ENCODE assay signal across 16 cellular contexts in genomic region chr2:218081695-218082094, GRCh38. TPM values are rescaled to one million over a fixed set of nuclear protein-coding genes. Genes with fewer than 3 reads are reported as not detected.
DNase-seq lines count a peak whose midpoint lies in the region; ATAC-seq and TF ChIP-seq lines count a peak whose summit lies in the region.
"Had no signal": no experiment of that assay in that cellular context is flagged by ENCODE, and none has a peak within 500 bp of the region (broad histone marks: within the 10 kb centered on the region; RNA-seq: fewer than 3 reads in every experiment).

No MANE protein-coding gene starts in this region.

- CTCF ChIA-PET in activated CD4-positive, alpha-beta memory T cell treated with anti-CD3 and anti-CD28 coated beads for 36 hours (lab: Charles Lee): interaction anchor here (1.4 kb wide), 1 partner anchor 13 kb away, joined by 6 read pairs; the partner anchor contains the start of gene RUFY4

- H3K36me3 ChIP-seq in brain microvascular endothelial cell (replicated peaks): no peaks in the 10 kb centered on the region

- no peak overlapping the region for H3K27ac ChIP-seq in brain microvascular endothelial cell

- in situ Hi-C loops in brain microvascular endothelial cell (cut with HindIII; ENCODE audit: low pct_ligation_motif_present, low sequenced_read_pairs): no loop called here

- H3K4me3 ChIP-seq in brain microvascular endothelial cell (ENCODE audit: low read depth, low read length): no peak overlapping the region

- H3K4me1 Mint-ChIP-seq in HFFc6 (ENCODE audit: low read depth) (peaks cover 20% of the 10 kb centered on the region), glutamatergic neuron (ENCODE audit: low read depth, unreplicated experiment) (no peaks in the 10 kb centered on the region)
- no peaks in the 10 kb centered on the region for H3K4me1 Mint-ChIP-seq in activated CD4-positive, alpha-beta memory T cell treated with anti-CD3 and anti-CD28 coated beads for 36 hours (ENCODE audit: low read depth)
- H3K4me1 Mint-ChIP-seq: activated CD4-positive, alpha-beta T cell treated with anti-CD3 and anti-CD28 coated beads, Interleukin-2, amount 10 ng/mL, durations not matched to agents 24 days and 14 days had no signal

- TF ChIP-seq CTCF in HFFc6 (IDR thresholded peaks at IDR 0.05): no peak
- no peak for TF ChIP-seq CTCF in brain microvascular endothelial cell (IDR thresholded peaks at IDR 0.05; ENCODE audit: low read depth, low read length, missing control alignments)
- no peak for TF ChIP-seq CTCF in glutamatergic neuron (IDR thresholded peaks at IDR 0.05; ENCODE audit: partially characterized antibody, unreplicated experiment)

- POLR2A ChIA-PET in activated CD4-positive, alpha-beta memory T cell treated with anti-CD3 and anti-CD28 coated beads for 36 hours (lab: Charles Lee): no interaction called here

- peaks cover 36% of the 10 kb centered on the region for H3K27me3 Mint-ChIP-seq in HFFc6 (ENCODE audit: insufficient read depth)
- H3K27me3 Mint-ChIP-seq in glutamatergic neuron (ENCODE audit: unreplicated experiment): peaks cover 6% of the 10 kb centered on the region
- no peaks in the 10 kb centered on the region for H3K27me3 Mint-ChIP-seq in activated CD4-positive, alpha-beta memory T cell treated with anti-CD3 and anti-CD28 coated beads for 36 hours
- H3K27me3 Mint-ChIP-seq: B cell had no signal

- peak; percentile 95 for DNase-seq in AG08395 (ENCODE audit: low spot score)
- peak; percentile 73 for DNase-seq in HFFc6
- peak; percentile 58 for DNase-seq in brain microvascular endothelial cell
- peak; percentile 16 for DNase-seq in kidney tubule cell (ENCODE audit: low spot score)
- DNase-seq in glutamatergic neuron: no peak
- no peak for DNase-seq in activated CD4-positive, alpha-beta memory T cell treated with anti-CD3 and anti-CD28 coated beads for 36 hours
- DNase-seq in NCI-H510A (lab: John Stamatoyannopoulos, UW): no peak
- DNase-seq: anterior cingulate cortex, DMS79 treated with DMSO at 0.1 percent for 48 hours, NCI-H187 treated with DMSO at 0.1 percent for 48 hours had no signal

- intact Hi-C loops in activated CD4-positive, alpha-beta memory T cell treated with anti-CD3 and anti-CD28 coated beads for 36 hours (cut with micrococcal nuclease): no loop called here

- H3K27ac Mint-ChIP-seq in HFFc6 (peak overlapping the region; percentile 70), glutamatergic neuron (ENCODE audit: unreplicated experiment) (no peak overlapping the region)
- no peak overlapping the region for H3K27ac Mint-ChIP-seq in activated CD4-positive, alpha-beta memory T cell treated with anti-CD3 and anti-CD28 coated beads for 36 hours
- H3K27ac Mint-ChIP-seq: activated CD4-positive, alpha-beta T cell treated with anti-CD3 and anti-CD28 coated beads, Interleukin-2, amount 10 ng/mL, durations not matched to agents 24 days and 14 days; B cell; T-helper 2 cell treated with Interferon-gamma antibody and Interleukin-4, amounts not matched to agents 5 μg/mL and 100 μg/mL, for 36 hours had no signal

- no peaks in the 10 kb centered on the region for H3K27me3 ChIP-seq in brain microvascular endothelial cell (replicated peaks)

- H3K9me3 Mint-ChIP-seq in HFFc6 (peaks cover 17% of the 10 kb centered on the region), glutamatergic neuron (ENCODE audit: unreplicated experiment) (peaks cover 8% of the 10 kb centered on the region)
- peaks cover 9% of the 10 kb centered on the region for H3K9me3 Mint-ChIP-seq in activated CD4-positive, alpha-beta memory T cell treated with anti-CD3 and anti-CD28 coated beads for 36 hours

- H3K36me3 Mint-ChIP-seq in HFFc6 (ENCODE audit: low read depth) (peaks cover 14% of the 10 kb centered on the region), glutamatergic neuron (ENCODE audit: unreplicated experiment) (peaks cover 17% of the 10 kb centered on the region)
- peaks cover 4% of the 10 kb centered on the region for H3K36me3 Mint-ChIP-seq in activated CD4-positive, alpha-beta memory T cell treated with anti-CD3 and anti-CD28 coated beads for 36 hours

- H3K4me3 Mint-ChIP-seq in HFFc6 (peak overlapping the region; percentile 48), glutamatergic neuron (ENCODE audit: unreplicated experiment) (no peak overlapping the region)
- H3K4me3 Mint-ChIP-seq in activated CD4-positive, alpha-beta memory T cell treated with anti-CD3 and anti-CD28 coated beads for 36 hours: no peak overlapping the region
- H3K4me3 Mint-ChIP-seq: activated CD4-positive, alpha-beta T cell treated with anti-CD3 and anti-CD28 coated beads, Interleukin-2, amount 10 ng/mL, durations not matched to agents 24 days and 14 days; B cell; T-helper 2 cell treated with Interferon-gamma antibody and Interleukin-4, amounts not matched to agents 5 μg/mL and 100 μg/mL, for 36 hours had no signal

- ATAC-seq in HG02642 (IDR thresholded peaks at IDR 0.05; ENCODE audit: poor library complexity, unreplicated experiment): no peak
- ATAC-seq: Right ventricle myocardium inferior had no signal

RNA-seq across cellular contexts. Expression of gene RUFY4, which starts 12.6 kb away (rescaled TPM):
- total RNA-seq in HFFc6 (2021; fragmentation: NEBNext Ultra II Directional; extraction: Animal tissue kit (Norgen Biotek cat#: 25700)): not detected
- total RNA-seq in glutamatergic neuron (ENCODE audit: unreplicated experiment): not detected
- total RNA-seq in activated CD4-positive, alpha-beta memory T cell treated with anti-CD3 and anti-CD28 coated beads for 36 hours: 1 to 10 TPM in 1 of 2 experiments, under 1 TPM in 1; 0.93 to 1.8 TPM
- total RNA-seq: B cell, kidney epithelial cell, Right ventricle myocardium inferior had no signal

RNA-seq across cellular contexts. Expression of gene CXCR2, which starts 44.1 kb away (rescaled TPM):
- total RNA-seq in HFFc6 (2021; fragmentation: NEBNext Ultra II Directional; extraction: Animal tissue kit (Norgen Biotek cat#: 25700)): not detected
- not detected for total RNA-seq in glutamatergic neuron (ENCODE audit: unreplicated experiment)
- total RNA-seq in activated CD4-positive, alpha-beta memory T cell treated with anti-CD3 and anti-CD28 coated beads for 36 hours: not detected
- total RNA-seq: B cell, kidney epithelial cell had no signal

Comparison
In these comparisons a context has a peak if more than half of its experiments do, and no peak if none do; other contexts are left out.
1. DNase-seq: peak in AG08395 (single experiment), HFFc6 (single experiment), brain microvascular endothelial cell (single experiment) and kidney tubule cell (single experiment); none in glutamatergic neuron (single experiment), activated CD4-positive, alpha-beta memory T cell treated with anti-CD3 and anti-CD28 coated beads for 36 hours (single experiment) and NCI-H510A (single experiment).